In genomic region chr15:52227456-52227855, GRCh38 we compare ENCODE assay signal across 8 cellular contexts. TPM values are rescaled to one million over a fixed set of nuclear protein-coding genes. Genes with fewer than 3 reads are reported as not detected.
DNase-seq lines count a peak whose midpoint lies in the region; ATAC-seq and TF ChIP-seq lines count a peak whose summit lies in the region.

No MANE protein-coding gene starts in this region.

- H3F3A ChIP-seq in Loucy (ENCODE audit: low read depth), result no peaks in the 10 kb centered on the region

- no TSS peak for BruUV-seq in HCT116 (replicated peaks; lab: Mats Ljungman, UMichigan)

- H3K4me3 ChIP-seq in HCT116 (replicated peaks in 1 of 2; ENCODE audit: low read depth in 1 of 2, low read length in 2 of 2), result no peak overlapping the region
- H3K4me3 ChIP-seq in Loucy (ENCODE audit: low read length, poor library complexity, severe bottlenecking), result no peak overlapping the region
- H3K4me3 ChIP-seq in SJSA1, result no peak overlapping the region
- no peak overlapping the region for H3K4me3 ChIP-seq in psoas muscle

- peaks cover 1% of the 10 kb centered on the region for H3K4me1 Mint-ChIP-seq in glutamatergic neuron (ENCODE audit: low read depth, unreplicated experiment)

- 48 to 54% (median 51%) methylated on average over 5 of the region's 5 CpGs for WGBS in psoas muscle, 3 donors

- H3K27ac Mint-ChIP-seq in glutamatergic neuron (ENCODE audit: unreplicated experiment), result no peak overlapping the region

- H3K9me3 ChIP-seq in HCT116 (ENCODE audit: control insufficient read depth in 1 of 2, insufficient read depth in 1 of 2, low read depth in 1 of 2, low read length in 2 of 2), result no peaks in the 10 kb centered on the region
- no peaks in the 10 kb centered on the region for H3K9me3 ChIP-seq in Loucy (ENCODE audit: insufficient read depth, low read depth, low read length)
- no peaks in the 10 kb centered on the region for H3K9me3 ChIP-seq in SJSA1 (replicated peaks)
- H3K9me3 ChIP-seq in psoas muscle, result no peaks in the 10 kb centered on the region

- intact Hi-C loops in HCT116 (cut with micrococcal nuclease), result no loop called here
- intact Hi-C loops in psoas muscle (cut with DNase I), result loop anchor here (5.0 to 10.0 kb wide), 2 partner anchors 45 to 343 kb away; no protein-coding TSS in a partner anchor

- no peaks in the 10 kb centered on the region for H3K36me3 Mint-ChIP-seq in glutamatergic neuron (ENCODE audit: unreplicated experiment)

- RAD21 ChIA-PET in HCT116 (lab: Charles Lee; ENCODE audit: low non-redundant PET in 1 of 2, low total read pairs in 2 of 2, uncharacterized antibody in 2 of 2, unreplicated experiment in 2 of 2), result no interaction called here

- DNase-seq in HCT116 (ENCODE audit: low read depth, low spot score) (peak; percentile 67), SJSA1 (ENCODE audit: low read depth in 1 of 2, low spot score in 2 of 2) (peak; percentile 73 to 76), glutamatergic neuron (peak; percentile 63), psoas muscle (peak in 1 of 2 donors; percentile 50), NCI-H187 (lab: John Stamatoyannopoulos, UW) (no peak)
- DNase-seq in activated naive CD4-positive, alpha-beta T cell treated with Interleukin-2 at 50 U/mL for 16 hours, result peak; percentile 71

- TF ChIP-seq POLR2A in HCT116 (IDR thresholded peaks at IDR 0.05; ENCODE audit: borderline replicate concordance, extremely low read depth, insufficient read depth, insufficient read length), result no peak

- TF ChIP-seq CTCF in GM12873 (IDR thresholded peaks at IDR 0.05; ENCODE audit: insufficient read depth, low read depth, low read length, missing control alignments), result peak; percentile 90
- TF ChIP-seq CTCF in HCT116 (IDR thresholded peaks at IDR 0.05 in 2 of 3, conservative IDR thresholded peaks at IDR 0.05 in 1 of 3; ENCODE audit: borderline replicate concordance in 1 of 3, insufficient read depth in 1 of 3, low read depth in 2 of 3, low read length in 2 of 3), result peak; percentile 35 to 78 (median 67); a peak in 5 of 6 replicates
- TF ChIP-seq CTCF in Loucy (conservative IDR thresholded peaks at IDR 0.05; ENCODE audit: low read length), result peak; percentile 77
- peak; percentile 77 for TF ChIP-seq CTCF in glutamatergic neuron (IDR thresholded peaks at IDR 0.05; ENCODE audit: partially characterized antibody, unreplicated experiment)
- TF ChIP-seq CTCF in psoas muscle (IDR thresholded peaks at IDR 0.05), result peak; percentile 81

- H2AFZ ChIP-seq in HCT116 (ENCODE audit: low read depth, low read length, poor library complexity, severe bottlenecking) (no peak overlapping the region), Loucy (ENCODE audit: low read length) (no peak overlapping the region)

- POLR2A ChIA-PET in HCT116 (lab: Charles Lee), result no interaction called here

- no peaks in the 10 kb centered on the region for H3K27me3 ChIP-seq in HCT116 (ENCODE audit: insufficient read depth, low read length)
- no peaks in the 10 kb centered on the region for H3K27me3 ChIP-seq in Loucy (ENCODE audit: insufficient read depth, low read length, poor library complexity, severe bottlenecking)
- no peaks in the 10 kb centered on the region for H3K27me3 ChIP-seq in SJSA1 (replicated peaks)
- H3K27me3 ChIP-seq in psoas muscle (ENCODE audit: insufficient read depth in 3 of 3, low read length in 2 of 3), result no peaks in the 10 kb centered on the region

- H3K27ac ChIP-seq in HCT116 (ENCODE audit: low read depth, low read length) (no peak overlapping the region), SJSA1 (no peak overlapping the region), psoas muscle (no peak overlapping the region)

- H3K4me2 ChIP-seq in HCT116 (ENCODE audit: low read length) (no peak overlapping the region), Loucy (ENCODE audit: low read depth, low read length, poor library complexity, severe bottlenecking) (no peak overlapping the region)

- CTCF ChIA-PET in HCT116 (lab: Charles Lee), result interaction anchor here (0.6 to 2.3 kb wide), 18 partner anchors 8 to 577 kb away, joined by 3 to 12 read pairs (median 4); no protein-coding TSS in a partner anchor

- peak; percentile 97 for ATAC-seq in HCT116
- peak; percentile 87 to 95 (median 91) for ATAC-seq in psoas muscle

- TF ChIP-seq RAD21 in HCT116 (IDR thresholded peaks at IDR 0.05; ENCODE audit: low read depth), result peak; percentile 43

- H3K79me2 ChIP-seq in HCT116 (ENCODE audit: insufficient read depth, low read length) (no peaks in the 10 kb centered on the region), Loucy (ENCODE audit: insufficient read depth, low read length) (peaks cover 12% of the 10 kb centered on the region)

- H3K9me2 ChIP-seq in HCT116 (ENCODE audit: insufficient read depth) (no peaks in the 10 kb centered on the region), Loucy (replicated peaks; ENCODE audit: low read depth, low read length) (no peaks in the 10 kb centered on the region)

- H3K36me3 ChIP-seq in HCT116 (ENCODE audit: control insufficient read depth in 1 of 2, insufficient read depth in 2 of 2, low read length in 2 of 2) (peaks cover 33 to 34% of the 10 kb centered on the region in 2 experiments), Loucy (ENCODE audit: insufficient read depth, low read length) (no peaks in the 10 kb centered on the region), SJSA1 (no peaks in the 10 kb centered on the region), psoas muscle (ENCODE audit: insufficient read depth in 1 of 2, low read depth in 1 of 2) (peaks cover 0 to 17% of the 10 kb centered on the region in 2 donors)

- H3K9ac ChIP-seq in HCT116 (ENCODE audit: low read length) (no peak overlapping the region), Loucy (ENCODE audit: low read depth, low read length, poor library complexity, severe bottlenecking) (no peak overlapping the region)

- H3K4me3 Mint-ChIP-seq in glutamatergic neuron (ENCODE audit: unreplicated experiment), result no peak overlapping the region

- H3K27me3 Mint-ChIP-seq in glutamatergic neuron (ENCODE audit: unreplicated experiment), result peaks cover 1% of the 10 kb centered on the region

- no peaks in the 10 kb centered on the region for H3K9me3 Mint-ChIP-seq in glutamatergic neuron (ENCODE audit: unreplicated experiment)

- H4K20me1 ChIP-seq in HCT116 (ENCODE audit: insufficient read depth) (no peaks in the 10 kb centered on the region), Loucy (ENCODE audit: insufficient read depth, low read length, poor library complexity, severe bottlenecking) (no peaks in the 10 kb centered on the region)

- peaks cover 4 to 10% of the 10 kb centered on the region in 2 experiments; a peak in 3 of 4 replicates for H3K4me1 ChIP-seq in HCT116 (ENCODE audit: control insufficient read depth in 1 of 2, insufficient read depth in 2 of 2, low read length in 2 of 2)
- H3K4me1 ChIP-seq in Loucy (ENCODE audit: insufficient read depth, low read length, poor library complexity, severe bottlenecking), result peaks cover 38% of the 10 kb centered on the region
- H3K4me1 ChIP-seq in SJSA1 (replicated peaks), result peaks cover 20% of the 10 kb centered on the region
- H3K4me1 ChIP-seq in psoas muscle, result no peaks in the 10 kb centered on the region

TF ChIP-seq in HCT116, 20 proteins besides CTCF, POLR2A, EP300 and RAD21:
- no peak for TF ChIP-seq CEBPB (IDR thresholded peaks at IDR 0.05; ENCODE audit: low read depth)
- no peak for TF ChIP-seq POLR2AphosphoS5 (IDR thresholded peaks at IDR 0.05; ENCODE audit: low read depth, low read length)
- no peak for TF ChIP-seq TCF7L2 (IDR thresholded peaks at IDR 0.05; ENCODE audit: borderline replicate concordance, extremely low read depth, insufficient read depth, insufficient read length)
- TF ChIP-seq FOSL1 (IDR thresholded peaks at IDR 0.05; ENCODE audit: low read depth), result no peak
- no peak for TF ChIP-seq EZH2phosphoT487 (IDR thresholded peaks at IDR 0.05; ENCODE audit: borderline replicate concordance)
- no peak for TF ChIP-seq SIN3A (IDR thresholded peaks at IDR 0.05; ENCODE audit: low read depth)
- TF ChIP-seq ZNF274 (IDR thresholded peaks at IDR 0.05; ENCODE audit: low read depth, low read length), result no peak
- TF ChIP-seq CBX3 (IDR thresholded peaks at IDR 0.05; ENCODE audit: low read depth), result no peak
- no peak for TF ChIP-seq JUND (IDR thresholded peaks at IDR 0.05)
- TF ChIP-seq, protein P1, sequence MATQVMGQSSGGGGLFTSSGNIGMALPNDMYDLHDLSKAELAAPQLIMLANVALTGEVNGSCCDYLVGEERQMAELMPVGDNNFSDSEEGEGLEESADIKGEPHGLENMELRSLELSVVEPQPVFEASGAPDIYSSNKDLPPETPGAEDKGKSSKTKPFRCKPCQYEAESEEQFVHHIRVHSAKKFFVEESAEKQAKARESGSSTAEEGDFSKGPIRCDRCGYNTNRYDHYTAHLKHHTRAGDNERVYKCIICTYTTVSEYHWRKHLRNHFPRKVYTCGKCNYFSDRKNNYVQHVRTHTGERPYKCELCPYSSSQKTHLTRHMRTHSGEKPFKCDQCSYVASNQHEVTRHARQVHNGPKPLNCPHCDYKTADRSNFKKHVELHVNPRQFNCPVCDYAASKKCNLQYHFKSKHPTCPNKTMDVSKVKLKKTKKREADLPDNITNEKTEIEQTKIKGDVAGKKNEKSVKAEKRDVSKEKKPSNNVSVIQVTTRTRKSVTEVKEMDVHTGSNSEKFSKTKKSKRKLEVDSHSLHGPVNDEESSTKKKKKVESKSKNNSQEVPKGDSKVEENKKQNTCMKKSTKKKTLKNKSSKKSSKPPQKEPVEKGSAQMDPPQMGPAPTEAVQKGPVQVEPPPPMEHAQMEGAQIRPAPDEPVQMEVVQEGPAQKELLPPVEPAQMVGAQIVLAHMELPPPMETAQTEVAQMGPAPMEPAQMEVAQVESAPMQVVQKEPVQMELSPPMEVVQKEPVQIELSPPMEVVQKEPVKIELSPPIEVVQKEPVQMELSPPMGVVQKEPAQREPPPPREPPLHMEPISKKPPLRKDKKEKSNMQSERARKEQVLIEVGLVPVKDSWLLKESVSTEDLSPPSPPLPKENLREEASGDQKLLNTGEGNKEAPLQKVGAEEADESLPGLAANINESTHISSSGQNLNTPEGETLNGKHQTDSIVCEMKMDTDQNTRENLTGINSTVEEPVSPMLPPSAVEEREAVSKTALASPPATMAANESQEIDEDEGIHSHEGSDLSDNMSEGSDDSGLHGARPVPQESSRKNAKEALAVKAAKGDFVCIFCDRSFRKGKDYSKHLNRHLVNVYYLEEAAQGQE (IDR thresholded peaks at IDR 0.05; ENCODE audit: low read depth), result no peak
- TF ChIP-seq, protein P2, sequence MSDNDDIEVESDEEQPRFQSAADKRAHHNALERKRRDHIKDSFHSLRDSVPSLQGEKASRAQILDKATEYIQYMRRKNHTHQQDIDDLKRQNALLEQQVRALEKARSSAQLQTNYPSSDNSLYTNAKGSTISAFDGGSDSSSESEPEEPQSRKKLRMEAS (IDR thresholded peaks at IDR 0.05), result no peak

RNA-seq across cellular contexts. Expression of gene GNB5, which starts 36.3 kb away (rescaled TPM):
- total RNA-seq in HCT116 (2021; ENCODE audit: unreplicated experiment), result 27.6 TPM
- 26.0 and 26.4 TPM in 2 replicates for polyA plus RNA-seq in HCT116 (2012)
- 53.7 and 58.9 TPM in 2 replicates for total RNA-seq in SJSA1 (2014; rRNA removed; shearing (Covaris generic))
- 28.4 TPM for total RNA-seq in glutamatergic neuron (ENCODE audit: unreplicated experiment)
- total RNA-seq in psoas muscle, result 1 to 10 TPM; 1.1 to 2.5 (median 1.4) TPM
- 1 to 10 TPM in 2 of 3 donors, under 1 TPM in 1; 0.86 to 1.5 (median 1.3) TPM for polyA plus RNA-seq in psoas muscle

Comparison
In these comparisons a context has a peak if more than half of its experiments do, and no peak if none do; other contexts are left out.
1. DNase-seq: peak in HCT116 (single experiment), SJSA1 (2 of 2), activated naive CD4-positive, alpha-beta T cell treated with Interleukin-2 at 50 U/mL for 16 hours (single experiment) and glutamatergic neuron (single experiment); none in NCI-H187 (0 of 2).
2. Peak in every context shown above with its lines, with median percentiles within 50 percentile points of each other: CTCF ChIP-seq.